Comparison of ENCODE assay signal across 8 cellular contexts in the genomic region with DNA sequence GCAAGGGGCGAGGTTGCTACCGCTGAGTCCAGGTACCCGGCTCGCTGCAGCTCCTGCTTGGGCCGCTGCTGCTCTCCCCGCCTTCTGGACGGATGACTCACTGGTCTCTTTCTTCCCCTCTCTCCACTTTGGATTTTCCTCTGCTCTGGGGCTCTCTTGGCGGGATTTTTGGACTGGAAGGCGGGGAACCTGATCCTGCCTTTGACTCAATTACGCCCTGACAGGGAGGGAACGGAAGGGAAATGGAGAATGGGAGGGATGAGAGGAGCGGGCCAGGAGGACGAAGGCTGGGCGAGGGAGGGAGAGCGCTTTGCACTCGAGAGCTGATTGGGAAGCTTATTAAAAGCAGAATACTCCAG. TPM values are rescaled to one million over a fixed set of nuclear protein-coding genes. Genes with fewer than 3 reads are reported as not detected.
A peak's percentile ranks its signal among the peaks of the same experiment; 100 is the strongest.
DNase-seq lines count a peak whose midpoint lies in the region; ATAC-seq, FAIRE-seq and TF ChIP-seq lines count a peak whose summit lies in the region.

A gene with protein sequence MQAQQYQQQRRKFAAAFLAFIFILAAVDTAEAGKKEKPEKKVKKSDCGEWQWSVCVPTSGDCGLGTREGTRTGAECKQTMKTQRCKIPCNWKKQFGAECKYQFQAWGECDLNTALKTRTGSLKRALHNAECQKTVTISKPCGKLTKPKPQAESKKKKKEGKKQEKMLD (minus strand): TSS at position 251 of the 359 bp plus-strand sequence. CDS start 88,760 bp downstream, outside the sequence.

- DNase-seq in NCI-H82 (lab: John Stamatoyannopoulos, UW) (peak; percentile 39), NCI-H82 treated with DMSO at 0.1 percent for 48 hours (lab: John Stamatoyannopoulos, UW; ENCODE audit: unreplicated experiment) (no peak), cerebellum (ENCODE audit: low spot score) (peak; percentile 19), left kidney (ENCODE audit: low read depth, low spot score) (peak; percentile 87), thoracic aorta (ENCODE audit: low spot score) (no peak), GM20000 (ENCODE audit: low spot score) (no peak), GM12892 (ENCODE audit: insufficient read length) (no peak)

- TF ChIP-seq POLR2A in GM12892 (IDR thresholded peaks at IDR 0.05; ENCODE audit: low read depth, low read length): no peak

- H3K4me1 ChIP-seq in thoracic aorta (ENCODE audit: control insufficient read depth in 1 of 2, low read depth in 2 of 2): peaks cover 0 to 5% of the 10 kb centered on the region in 2 donors

- H3K27ac ChIP-seq in thoracic aorta: no peak within 1 kb of the TSS

- peak within 1 kb of the TSS; percentile 57 for H3K4me3 ChIP-seq in thoracic aorta

- no peak for FAIRE-seq in GM12892 (lab: Jason Lieb, UNC)

- H3K27me3 ChIP-seq in thoracic aorta (replicated peaks; ENCODE audit: insufficient read depth): no peaks in the 10 kb centered on the region

- H3K36me3 ChIP-seq in thoracic aorta: no peaks in the 10 kb centered on the region

- ATAC-seq in thoracic aorta (ENCODE audit: insufficient number of reproducible peaks, low FRiP score, low read depth) (no peak), GM18870 (IDR thresholded peaks at IDR 0.05; ENCODE audit: unreplicated experiment) (no peak)

- H3K9me3 ChIP-seq in thoracic aorta: no peaks in the 10 kb centered on the region

- no peak for TF ChIP-seq CTCF in thoracic aorta (IDR thresholded peaks at IDR 0.05)
- no peak for TF ChIP-seq CTCF in GM20000 (IDR thresholded peaks at IDR 0.05; ENCODE audit: extremely low read depth, missing control alignments)

RNA-seq across cellular contexts. Expression of the gene that starts here (rescaled TPM):
- total RNA-seq in cerebellum: 482 TPM
- 10 to 100 TPM in 1 of 2 donors, 1 to 10 TPM in 1; 4.7 to 12.5 TPM for total RNA-seq in thoracic aorta
- not detected for polyA plus RNA-seq in GM12892 (2012; ENCODE audit: missing spikeins)

Comparison
In these comparisons a context has a peak if more than half of its experiments do, and no peak if none do; other contexts are left out.
1. RNA of the gene that starts here (total RNA-seq): 482 TPM in cerebellum (single experiment); 4.7 to 12.5 TPM in thoracic aorta; every median in the first group is over 10 times any median in the second.
2. DNase-seq: peak in NCI-H82 (single experiment), cerebellum (single experiment) and left kidney (single experiment); none in NCI-H82 treated with DMSO at 0.1 percent for 48 hours (single experiment), thoracic aorta (single experiment), GM20000 (single experiment) and GM12892 (single experiment).